ENCODE assay signal across 8 cellular contexts in the genomic region with DNA sequence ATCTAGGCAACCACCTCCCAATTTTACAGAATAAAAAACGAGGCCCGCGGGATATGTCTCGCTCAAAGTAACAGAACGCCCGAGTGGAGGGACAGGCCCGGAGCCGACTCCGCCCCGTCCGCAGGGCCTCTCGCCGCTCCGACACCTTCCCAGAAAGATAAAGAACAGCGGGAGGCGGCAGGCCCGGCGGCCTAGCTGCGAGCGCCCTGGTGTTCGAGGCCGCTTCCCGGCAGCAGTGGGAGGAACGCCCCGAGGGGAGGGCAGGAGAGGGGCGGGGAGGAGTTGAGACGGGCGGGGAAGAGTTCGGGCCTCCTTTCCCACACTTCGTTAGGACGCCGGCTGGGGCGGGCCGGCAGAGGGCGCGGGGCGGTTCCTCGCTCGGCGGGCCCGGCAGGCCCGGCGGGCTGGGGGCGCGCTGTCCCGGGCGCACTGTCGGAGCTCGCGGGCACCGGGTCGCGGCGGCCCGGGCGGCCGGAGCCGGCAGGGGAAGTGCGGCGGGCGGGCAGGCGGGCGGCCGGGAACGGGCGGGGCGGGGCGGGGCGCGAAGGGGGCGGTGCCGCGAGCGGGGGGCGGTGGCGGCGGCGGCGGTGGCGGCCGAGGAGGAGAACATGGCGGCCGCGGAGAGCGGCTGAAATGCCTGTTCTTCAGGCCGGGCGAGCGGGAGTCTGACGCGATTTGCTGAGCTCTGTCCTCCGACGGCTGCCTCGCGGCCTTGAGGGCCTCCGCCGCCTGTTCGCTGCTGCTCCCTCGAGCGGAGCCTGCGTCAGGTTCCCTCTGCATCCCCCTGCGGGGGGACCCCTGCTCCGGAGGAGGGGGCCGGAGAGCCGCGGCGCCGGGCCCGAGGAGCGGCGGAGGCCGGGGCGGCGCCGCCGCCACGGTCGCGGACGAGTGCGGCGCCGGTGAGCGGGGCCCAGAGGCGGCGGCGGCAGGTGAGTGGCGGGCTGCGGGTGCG. TPM values are rescaled to one million over a fixed set of nuclear protein-coding genes. Genes with fewer than 3 reads are reported as not detected.
DNase-seq lines count a peak whose midpoint lies in the region; ATAC-seq, FAIRE-seq and TF ChIP-seq lines count a peak whose summit lies in the region.

A gene (plus strand): TSS at position 581 of the 952 bp plus-strand sequence. CDS start 167,424 bp downstream, outside the sequence.

- peaks cover 16% of the 10 kb centered on the region for H3K4me1 ChIP-seq in astrocyte (ENCODE audit: insufficient read depth, low read length)
- peaks cover 22% of the 10 kb centered on the region for H3K4me1 ChIP-seq in hepatocyte (ENCODE audit: insufficient read depth)

- H4K20me1 ChIP-seq in astrocyte (ENCODE audit: insufficient read depth, low read length) (peaks cover 36% of the 10 kb centered on the region), hepatocyte (ENCODE audit: insufficient read depth, poor library complexity, severe bottlenecking) (peaks cover 36% of the 10 kb centered on the region)

- H3K27me3 ChIP-seq in astrocyte (ENCODE audit: insufficient read depth, low read length) (no peaks in the 10 kb centered on the region), hepatocyte (no peaks in the 10 kb centered on the region)

- H3K4me3 Mint-ChIP-seq in astrocyte (ENCODE audit: unreplicated experiment), result peak within 1 kb of the TSS; percentile 88

- ATAC-seq in GM18499 (IDR thresholded peaks at IDR 0.05; ENCODE audit: insufficient read depth, unreplicated experiment) (peak; percentile 44), HG02943 (IDR thresholded peaks at IDR 0.05; ENCODE audit: low read depth, unreplicated experiment) (peak; percentile 69), HG03457 (IDR thresholded peaks at IDR 0.05; ENCODE audit: unreplicated experiment) (no peak)

- H3K9me3 Mint-ChIP-seq in astrocyte (ENCODE audit: unreplicated experiment), result no peaks in the 10 kb centered on the region

- no peaks in the 10 kb centered on the region for H3K36me3 Mint-ChIP-seq in astrocyte (ENCODE audit: low read depth, unreplicated experiment)

- no peak for FAIRE-seq in astrocyte (lab: Jason Lieb, UNC)

- peak; percentile 63 to 76 for DNase-seq in NCI-H1930 (lab: John Stamatoyannopoulos, UW)
- DNase-seq in T-helper 22 cell (ENCODE audit: low read depth), result peak; percentile 85
- peak; percentile 79 for DNase-seq in astrocyte (ENCODE audit: low read depth)
- peak; percentile 94 for DNase-seq in hepatocyte (ENCODE audit: low spot score)
- no peak for DNase-seq in retinal pigment epithelial cell (ENCODE audit: low read depth)

- H3K9ac ChIP-seq in astrocyte (ENCODE audit: low read length), result peak within 1 kb of the TSS; percentile 81

- H3K27ac Mint-ChIP-seq in astrocyte (ENCODE audit: unreplicated experiment), result peak within 1 kb of the TSS; percentile 96

- 1% methylated on average over 39 of the region's 129 CpGs for WGBS in hepatocyte (ENCODE audit: low lambda C conversion rate, missing lambda C conversion rate)

- no peak for TF ChIP-seq CTCF in astrocyte (IDR thresholded peaks at IDR 0.05; ENCODE audit: insufficient read depth, low read depth, low read length)
- TF ChIP-seq CTCF in hepatocyte (IDR thresholded peaks at IDR 0.05; ENCODE audit: poor library complexity), result peak; percentile 6
- peak; percentile 21 for TF ChIP-seq CTCF in retinal pigment epithelial cell (conservative IDR thresholded peaks at IDR 0.05; ENCODE audit: low read depth, low read length)

- peak within 1 kb of the TSS; percentile 92 for H2AFZ ChIP-seq in astrocyte (ENCODE audit: low read depth, low read length)
- peak within 1 kb of the TSS; percentile 85 for H2AFZ ChIP-seq in hepatocyte

- H3K36me3 ChIP-seq in astrocyte (ENCODE audit: insufficient read depth, low read length), result no peaks in the 10 kb centered on the region
- H3K36me3 ChIP-seq in hepatocyte (replicated peaks; ENCODE audit: insufficient read depth, low read depth), result no peaks in the 10 kb centered on the region

- peak within 1 kb of the TSS; percentile 66 for H3K4me3 ChIP-seq in astrocyte (ENCODE audit: insufficient read depth, low read depth, low read length)
- H3K4me3 ChIP-seq in hepatocyte, result peak within 1 kb of the TSS; percentile 86
- H3K4me3 ChIP-seq in retinal pigment epithelial cell (ENCODE audit: low read length), result peak within 1 kb of the TSS; percentile 84

- H3K79me2 ChIP-seq in astrocyte (ENCODE audit: insufficient read depth, low read length) (peaks cover 37% of the 10 kb centered on the region), hepatocyte (peaks cover 44% of the 10 kb centered on the region)

- peaks cover 17% of the 10 kb centered on the region for H3K4me1 Mint-ChIP-seq in astrocyte (ENCODE audit: low read depth, unreplicated experiment)

- H3K9me3 ChIP-seq in astrocyte (ENCODE audit: insufficient read depth, low read depth, low read length) (no peaks in the 10 kb centered on the region), hepatocyte (ENCODE audit: low read depth) (no peaks in the 10 kb centered on the region)

- no peaks in the 10 kb centered on the region for H3K27me3 Mint-ChIP-seq in astrocyte (ENCODE audit: low read depth, unreplicated experiment)

- no peaks in the 10 kb centered on the region for H3K9me2 ChIP-seq in hepatocyte (replicated peaks; ENCODE audit: insufficient read depth)

- H3K4me2 ChIP-seq in astrocyte (ENCODE audit: low read length) (peak within 1 kb of the TSS; percentile 87), hepatocyte (peak within 1 kb of the TSS; percentile 95)

- H3K27ac ChIP-seq in astrocyte (ENCODE audit: low read depth, low read length), result peak within 1 kb of the TSS; percentile 56
- peak within 1 kb of the TSS; percentile 97 for H3K27ac ChIP-seq in hepatocyte

RNA-seq across cellular contexts. Expression of the gene that starts here (rescaled TPM):
- total RNA-seq in astrocyte (14.7 and 15.2 TPM in 2 replicates), hepatocyte (51.7 and 53.9 TPM in 2 replicates)
- polyA plus RNA-seq in hepatocyte, result 32.5 and 39.0 TPM in 2 replicates
